In genomic region chr9:126474786-126475485, GRCh38 we compare ENCODE assay signal across 16 cellular contexts.
DNase-seq lines count a peak whose midpoint lies in the region; ATAC-seq lines count a peak whose summit lies in the region.
"Had no signal": no experiment of that assay in that cellular context is flagged by ENCODE, and none has a peak within 500 bp of the region (broad histone marks: within the 10 kb centered on the region; RNA-seq: fewer than 3 reads in every experiment).

No MANE protein-coding gene starts in this region.

- ATAC-seq in T-helper 17 cell, result no peak
- ATAC-seq: foreskin keratinocyte had no signal

- intact Hi-C loops in activated CD4-positive, alpha-beta memory T cell treated with anti-CD3 and anti-CD28 coated beads for 36 hours (cut with micrococcal nuclease), result loop anchor here (10.0 kb wide), 1 partner anchor 150 kb away; the partner anchor contains the start of gene MVB12B

- POLR2A ChIA-PET in activated CD4-positive, alpha-beta memory T cell treated with anti-CD3 and anti-CD28 coated beads for 36 hours (lab: Charles Lee), result interaction anchor here (1.0 kb wide), 1 partner anchor 8 kb away, joined by 3 read pairs; no protein-coding TSS in a partner anchor

- peak overlapping the region; percentile 68 for H3K27ac Mint-ChIP-seq in T-helper 17 cell
- no peak overlapping the region for H3K27ac Mint-ChIP-seq in activated CD4-positive, alpha-beta memory T cell treated with anti-CD3 and anti-CD28 coated beads for 36 hours
- H3K27ac Mint-ChIP-seq: activated T-helper 2 cell treated with anti-CD3 and anti-CD28 coated beads, Interferon-gamma antibody, Interleukin-2, Interleukin-4, amounts not matched to agents 10 μg/mL and 5 μg/mL and 100 μg/mL, durations not matched to agents 14 hours and 24 hours and 36 hours had no signal

- H3K4me1 ChIP-seq in GM23248 (ENCODE audit: insufficient read depth) (peaks cover 53% of the 10 kb centered on the region), skeletal muscle satellite cell (ENCODE audit: control insufficient read depth, insufficient read depth, low read length) (peaks cover 21% of the 10 kb centered on the region)
- H3K4me1 ChIP-seq: Caco-2, foreskin keratinocyte had no signal

- H3K4me3 Mint-ChIP-seq in T-helper 17 cell, result peak overlapping the region; percentile 2
- H3K4me3 Mint-ChIP-seq in activated CD4-positive, alpha-beta memory T cell treated with anti-CD3 and anti-CD28 coated beads for 36 hours, result no peak overlapping the region
- H3K4me3 Mint-ChIP-seq: central memory CD8-positive, alpha-beta T cell had no signal

- H3K9me3 ChIP-seq in GM23248 (ENCODE audit: low read depth), result no peaks in the 10 kb centered on the region
- H3K9me3 ChIP-seq in T-helper 17 cell (ENCODE audit: control insufficient read depth, low read length, poor library complexity, severe bottlenecking), result no peaks in the 10 kb centered on the region
- H3K9me3 ChIP-seq in skeletal muscle satellite cell (replicated peaks; ENCODE audit: low read length), result no peaks in the 10 kb centered on the region
- H3K9me3 ChIP-seq: Caco-2, stomach had no signal

- peaks cover 53% of the 10 kb centered on the region for H3F3A ChIP-seq in GM23248 (ENCODE audit: insufficient read depth)

- H3K9me2 ChIP-seq in GM23248 (ENCODE audit: insufficient read depth), result no peaks in the 10 kb centered on the region

- 59 to 63% methylated on average over 14 of the region's 14 CpGs for WGBS in GM23248 (ENCODE audit: low coverage in 1 of 2, low lambda C conversion rate in 2 of 2, missing lambda C conversion rate in 2 of 2), 2 experiments

- no peaks in the 10 kb centered on the region for H4K20me1 ChIP-seq in GM23248 (ENCODE audit: insufficient read depth)

- H3K27me3 Mint-ChIP-seq in T-helper 17 cell, result no peaks in the 10 kb centered on the region
- H3K27me3 Mint-ChIP-seq in activated CD4-positive, alpha-beta memory T cell treated with anti-CD3 and anti-CD28 coated beads for 36 hours, result peaks cover 5% of the 10 kb centered on the region
- H3K27me3 Mint-ChIP-seq: central memory CD8-positive, alpha-beta T cell had no signal

- no peaks in the 10 kb centered on the region for H3K36me3 ChIP-seq in GM23248 (ENCODE audit: low read depth)
- H3K36me3 ChIP-seq in skeletal muscle satellite cell (ENCODE audit: insufficient read depth, low read length), result no peaks in the 10 kb centered on the region

- H3K27me3 ChIP-seq in GM23248 (replicated peaks; ENCODE audit: insufficient read depth) (no peaks in the 10 kb centered on the region), skeletal muscle satellite cell (ENCODE audit: control insufficient read depth, insufficient read depth, low read length) (no peaks in the 10 kb centered on the region)
- H3K27me3 ChIP-seq: foreskin keratinocyte, stomach had no signal

- H3K4me2 ChIP-seq in GM23248 (ENCODE audit: unreplicated experiment) (peak overlapping the region; percentile 64), skeletal muscle satellite cell (ENCODE audit: low read length) (peak overlapping the region; percentile 53)

- in situ Hi-C loops in GM23248 (cut with MboI), result loop anchor here (10.0 kb wide), 1 partner anchor 160 kb away; no protein-coding TSS in a partner anchor

- CTCF ChIA-PET in activated CD4-positive, alpha-beta memory T cell treated with anti-CD3 and anti-CD28 coated beads for 36 hours (lab: Charles Lee), result no interaction called here

- H3K4me1 Mint-ChIP-seq in T-helper 17 cell, result peaks cover 67% of the 10 kb centered on the region
- peaks cover 31% of the 10 kb centered on the region for H3K4me1 Mint-ChIP-seq in activated CD4-positive, alpha-beta memory T cell treated with anti-CD3 and anti-CD28 coated beads for 36 hours (ENCODE audit: low read depth)

- H3K27ac ChIP-seq in GM23248, result peak overlapping the region; percentile 87
- H3K27ac ChIP-seq: foreskin keratinocyte, stomach had no signal

- no peaks in the 10 kb centered on the region for H3K79me2 ChIP-seq in GM23248 (ENCODE audit: insufficient read depth)

- H3K4me3 ChIP-seq in GM23248 (peak overlapping the region; percentile 13; the same call in 1 of the 2 replicates), skeletal muscle satellite cell (ENCODE audit: low read length) (peak overlapping the region; percentile 23)
- H3K4me3 ChIP-seq: stomach had no signal

- no peak overlapping the region for H2AFZ ChIP-seq in GM23248

- H3K9ac ChIP-seq in GM23248, result peak overlapping the region; percentile 67
- H3K9ac ChIP-seq in skeletal muscle satellite cell (ENCODE audit: low read depth, low read length), result peak overlapping the region; percentile 51

- DNase-seq in GM23248 (peak; percentile 95), T-helper 17 cell (no peak), fibroblast of gingiva (ENCODE audit: low read depth) (peak; percentile 15), AG08396 (ENCODE audit: low spot score) (no peak), NCI-H2107 treated with DMSO at 0.1 percent for 48 hours (lab: John Stamatoyannopoulos, UW; ENCODE audit: unreplicated experiment) (no peak)
- no peak for DNase-seq in activated CD4-positive, alpha-beta memory T cell treated with anti-CD3 and anti-CD28 coated beads for 36 hours
- DNase-seq: activated CD4-positive, alpha-beta T cell treated with anti-CD3 and anti-CD28 coated beads, Interleukin-2, amount 50 U/mL, for 1 hour; Caco-2; islet precursor cell; NCI-H2227 treated with DMSO at 0.1 percent for 48 hours; OCI-M1; stomach had no signal

- H3K36me3 Mint-ChIP-seq in T-helper 17 cell (ENCODE audit: low read depth), result peaks cover 6% of the 10 kb centered on the region
- H3K36me3 Mint-ChIP-seq in activated CD4-positive, alpha-beta memory T cell treated with anti-CD3 and anti-CD28 coated beads for 36 hours, result no peaks in the 10 kb centered on the region

- peaks cover 4% of the 10 kb centered on the region for H3K9me3 Mint-ChIP-seq in activated CD4-positive, alpha-beta memory T cell treated with anti-CD3 and anti-CD28 coated beads for 36 hours
- H3K9me3 Mint-ChIP-seq: central memory CD8-positive, alpha-beta T cell had no signal

Comparison
In these comparisons a context has a peak if more than half of its experiments do, and no peak if none do; other contexts are left out.
1. DNase-seq: peak in GM23248 (single experiment) and fibroblast of gingiva (single experiment); none in T-helper 17 cell (0 of 3), AG08396 (single experiment), NCI-H2107 treated with DMSO at 0.1 percent for 48 hours (single experiment) and activated CD4-positive, alpha-beta memory T cell treated with anti-CD3 and anti-CD28 coated beads for 36 hours (single experiment).